ENCODE assay signal across 14 cellular contexts in the genomic region with DNA sequence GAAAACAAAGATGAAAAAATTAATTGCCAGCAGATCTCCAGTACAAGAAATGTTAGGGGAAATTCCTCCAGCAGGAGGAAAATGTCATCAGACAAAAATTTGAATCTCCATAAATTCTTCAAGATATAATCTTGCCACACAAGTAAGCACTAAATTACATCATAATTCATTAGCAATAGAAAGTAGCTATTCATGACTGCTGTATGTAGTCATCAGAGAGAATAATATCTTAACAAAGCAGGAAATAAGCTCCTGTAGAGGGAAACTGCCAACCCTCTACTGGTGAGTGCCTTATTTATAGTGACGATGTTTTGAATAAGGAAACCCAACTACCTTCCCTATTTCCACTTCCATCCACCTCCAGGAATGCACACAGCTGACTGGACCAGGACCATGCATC. TPM values are rescaled to one million over a fixed set of nuclear protein-coding genes. Genes with fewer than 3 reads are reported as not detected.
A peak's percentile ranks its signal among the peaks of the same experiment; 100 is the strongest.
DNase-seq lines count a peak whose midpoint lies in the region; ATAC-seq, FAIRE-seq and TF ChIP-seq lines count a peak whose summit lies in the region.
"Had no signal": no experiment of that assay in that cellular context is flagged by ENCODE, and none has a peak within 500 bp of the region (broad histone marks: within the 10 kb centered on the region; RNA-seq: fewer than 3 reads in every experiment).

No MANE protein-coding gene starts in this region.

- H3K4me3 Mint-ChIP-seq in endothelial cell (ENCODE audit: unreplicated experiment), result no peak overlapping the region
- H3K4me3 Mint-ChIP-seq in activated CD8-positive, alpha-beta T cell treated with anti-CD3 and anti-CD28 coated beads for 36 hours, result no peak overlapping the region
- H3K4me3 Mint-ChIP-seq: stimulated activated naive B cell treated with anti-CD40 and anti-IgM and Interleukin-4, amounts not matched to agents 10 μg/mL and 1 μg/mL and 100 μg/mL, for 72 hours had no signal

- H3K4me3 ChIP-seq in K562 (no peak overlapping the region), keratinocyte (ENCODE audit: control insufficient read depth in 2 of 3, extremely low read depth in 1 of 3, insufficient read depth in 2 of 3, low read depth in 1 of 3, low read length in 3 of 3) (no peak overlapping the region)
- H3K4me3 ChIP-seq in effector memory CD4-positive, alpha-beta T cell (ENCODE audit: insufficient read depth, low read depth, low read length, poor library complexity, severe bottlenecking), result no peak overlapping the region
- H3K4me3 ChIP-seq: HAP-1 had no signal

- H3K36me3 ChIP-seq in K562 (ENCODE audit: control insufficient read depth, insufficient read depth, low read length), result no peaks in the 10 kb centered on the region
- H3K36me3 ChIP-seq in keratinocyte (ENCODE audit: control insufficient read depth in 2 of 2, extremely low read depth in 1 of 2, insufficient read depth in 2 of 2, low read length in 2 of 2), result no peaks in the 10 kb centered on the region
- no peaks in the 10 kb centered on the region for H3K36me3 ChIP-seq in effector memory CD4-positive, alpha-beta T cell (ENCODE audit: control insufficient read depth, insufficient read depth, low read length)
- H3K36me3 ChIP-seq: HAP-1 had no signal

- in situ Hi-C loops in K562 (cut with MboI), result no loop called here

- H3K27ac Mint-ChIP-seq in endothelial cell (ENCODE audit: unreplicated experiment), result no peak overlapping the region
- H3K27ac Mint-ChIP-seq in activated CD8-positive, alpha-beta T cell treated with anti-CD3 and anti-CD28 coated beads for 36 hours, result no peak overlapping the region
- H3K27ac Mint-ChIP-seq: stimulated activated naive B cell treated with anti-CD40 and anti-IgM and Interleukin-4, amounts not matched to agents 10 μg/mL and 1 μg/mL and 100 μg/mL, for 72 hours had no signal

- DNase-seq in AG09319 (ENCODE audit: extremely low read depth, low read depth) (peak; percentile 27), HT1080 (ENCODE audit: low read depth) (peak; percentile 41), K562 (ENCODE audit: extremely low read depth in 1 of 4, low spot score in 3 of 4) (no peak), keratinocyte (ENCODE audit: low read depth, low spot score) (peak; percentile 58), endothelial cell (ENCODE audit: low spot score) (no peak), DMS114 treated with DMSO at 0.1 percent for 48 hours (lab: John Stamatoyannopoulos, UW; ENCODE audit: unreplicated experiment) (no peak)
- DNase-seq in activated CD8-positive, alpha-beta T cell treated with anti-CD3 and anti-CD28 coated beads for 36 hours, result no peak
- no peak for DNase-seq in effector memory CD4-positive, alpha-beta T cell
- DNase-seq: activated T-cell treated with anti-CD3 and anti-CD28 coated beads for 4 hours; central memory CD4-positive, alpha-beta T cell; occipital lobe; stimulated activated naive B cell treated with anti-CD40 and anti-IgM and Interleukin-4, amounts not matched to agents 10 μg/mL and 1 μg/mL and 100 μg/mL, for 72 hours had no signal

- H2AFZ ChIP-seq in K562 (ENCODE audit: low read depth, low read length), result no peak overlapping the region
- no peak overlapping the region for H2AFZ ChIP-seq in keratinocyte (ENCODE audit: control insufficient read depth, low read length)

- TF ChIP-seq RAD21 in K562 (CRISPR knock-in tag; conservative IDR thresholded peaks at IDR 0.05 in 1 of 2, IDR thresholded peaks at IDR 0.05 in 1 of 2), result no peak

- no peak for TF ChIP-seq CTCF in AG09319 (IDR thresholded peaks at IDR 0.05; ENCODE audit: low read depth, low read length)
- TF ChIP-seq CTCF in K562 (IDR thresholded peaks at IDR 0.05 in 2 of 3, conservative IDR thresholded peaks at IDR 0.05 in 1 of 3; ENCODE audit: insufficient read depth in 2 of 3, low read depth in 1 of 3, low read length in 3 of 3), result no peak
- TF ChIP-seq CTCF in keratinocyte (optimal IDR thresholded peaks at IDR 0.05 in 1 of 3, IDR thresholded peaks at IDR 0.05 in 1 of 3, conservative IDR thresholded peaks at IDR 0.05 in 1 of 3; ENCODE audit: extremely low read depth in 1 of 3, insufficient read depth in 2 of 3, low read length in 3 of 3), result no peak
- no peak for TF ChIP-seq CTCF in endothelial cell (IDR thresholded peaks at IDR 0.05; ENCODE audit: unreplicated experiment)
- TF ChIP-seq CTCF in activated CD8-positive, alpha-beta T cell treated with anti-CD3 and anti-CD28 coated beads for 36 hours (IDR thresholded peaks at IDR 0.05), result no peak

- H3K9me1 ChIP-seq in K562 (ENCODE audit: control insufficient read depth, insufficient read depth, low read length), result no peaks in the 10 kb centered on the region
- no peaks in the 10 kb centered on the region for H3K9me1 ChIP-seq in keratinocyte (ENCODE audit: control insufficient read depth, extremely low read depth, insufficient read depth, low read length)

- 57% methylated on average over 1 of the region's 1 CpG for WGBS in K562 (ENCODE audit: insufficient coverage, low coverage, missing lambda C conversion rate)

- H3K4me1 ChIP-seq in K562 (replicated peaks in 1 of 2; ENCODE audit: control insufficient read depth in 2 of 2, insufficient read depth in 2 of 2, low read length in 2 of 2), result peaks cover 0 to 4% of the 10 kb centered on the region in 2 experiments; a peak in 2 of 5 replicates
- peaks cover 32% of the 10 kb centered on the region for H3K4me1 ChIP-seq in keratinocyte (ENCODE audit: control insufficient read depth, extremely low read depth, insufficient read depth, low read length)
- H3K4me1 ChIP-seq in effector memory CD4-positive, alpha-beta T cell (ENCODE audit: control insufficient read depth, insufficient read depth, low read length, poor library complexity, severe bottlenecking), result no peaks in the 10 kb centered on the region

- intact Hi-C loops in K562 (cut with micrococcal nuclease), result no loop called here
- intact Hi-C loops in activated CD8-positive, alpha-beta T cell treated with anti-CD3 and anti-CD28 coated beads for 36 hours (cut with micrococcal nuclease), result loop anchor here (5.0 kb wide), 1 partner anchor 151 kb away; no protein-coding TSS in a partner anchor

- FAIRE-seq in K562 (lab: Jason Lieb, UNC), result no peak
- FAIRE-seq in keratinocyte (lab: Jason Lieb, UNC), result peak; percentile 34

- POLR2A ChIA-PET in K562 (lab: Yijun Ruan, JAX), result no interaction called here
- POLR2A ChIA-PET in activated CD8-positive, alpha-beta T cell treated with anti-CD3 and anti-CD28 coated beads for 36 hours (lab: Charles Lee), result no interaction called here

- H3K27me3 ChIP-seq in K562 (ENCODE audit: control insufficient read depth in 2 of 2, insufficient read depth in 2 of 2, low read length in 2 of 2) (no peaks in the 10 kb centered on the region), keratinocyte (ENCODE audit: control insufficient read depth, extremely low read depth, insufficient read depth, low read length) (no peaks in the 10 kb centered on the region)
- peaks cover 5% of the 10 kb centered on the region for H3K27me3 ChIP-seq in effector memory CD4-positive, alpha-beta T cell (replicated peaks; ENCODE audit: control insufficient read depth, insufficient read depth, low read length, poor library complexity, severe bottlenecking)

- dilution Hi-C loops in keratinocyte (cut with MboI; ENCODE audit: extremely low pct_ligation_motif_present, low sequenced_read_pairs), result no loop called here

- ATAC-seq in K562, result no peak
- ATAC-seq in activated CD8-positive, alpha-beta T cell treated with anti-CD3 and anti-CD28 coated beads for 36 hours, result no peak
- ATAC-seq: left lobe of liver; stimulated activated naive B cell treated with anti-CD40 and anti-IgM and Interleukin-4, amounts not matched to agents 10 μg/mL and 1 μg/mL and 100 μg/mL, for 72 hours had no signal

- H3K9ac ChIP-seq in K562 (ENCODE audit: insufficient read depth in 1 of 2, low read depth in 2 of 2, low read length in 2 of 2) (no peak overlapping the region), keratinocyte (ENCODE audit: control insufficient read depth, extremely low read depth, insufficient read depth, low read length) (no peak overlapping the region)

- no peaks in the 10 kb centered on the region for H3K4me1 Mint-ChIP-seq in endothelial cell (ENCODE audit: unreplicated experiment)
- H3K4me1 Mint-ChIP-seq in activated CD8-positive, alpha-beta T cell treated with anti-CD3 and anti-CD28 coated beads for 36 hours (ENCODE audit: low read depth), result no peaks in the 10 kb centered on the region

- H3K27ac ChIP-seq in K562 (ENCODE audit: extremely low read depth, low read depth, low read length) (no peak overlapping the region), keratinocyte (ENCODE audit: control insufficient read depth, insufficient read depth, low read length) (peak overlapping the region; percentile 54)
- no peak overlapping the region for H3K27ac ChIP-seq in effector memory CD4-positive, alpha-beta T cell (ENCODE audit: insufficient read depth, low read length, poor library complexity, severe bottlenecking)

- TF ChIP-seq POLR2A in K562 (conservative IDR thresholded peaks at IDR 0.05), result no peak

- no peaks in the 10 kb centered on the region for H3K27me3 Mint-ChIP-seq in endothelial cell (ENCODE audit: unreplicated experiment)
- H3K27me3 Mint-ChIP-seq in activated CD8-positive, alpha-beta T cell treated with anti-CD3 and anti-CD28 coated beads for 36 hours, result peaks cover 14% of the 10 kb centered on the region

- H4K20me1 ChIP-seq in K562 (replicated peaks; ENCODE audit: control insufficient read depth, insufficient read depth, low read length) (no peaks in the 10 kb centered on the region), keratinocyte (ENCODE audit: control insufficient read depth, extremely low read depth, insufficient read depth, low read length) (no peaks in the 10 kb centered on the region)

- H3K9me3 Mint-ChIP-seq in endothelial cell (ENCODE audit: unreplicated experiment), result no peaks in the 10 kb centered on the region
- H3K9me3 Mint-ChIP-seq in activated CD8-positive, alpha-beta T cell treated with anti-CD3 and anti-CD28 coated beads for 36 hours, result no peaks in the 10 kb centered on the region

- CTCF ChIA-PET in K562 (lab: Yijun Ruan, JAX; ENCODE audit: low intra/inter-chr PET ratio), result no interaction called here
- CTCF ChIA-PET in activated CD8-positive, alpha-beta T cell treated with anti-CD3 and anti-CD28 coated beads for 36 hours (lab: Charles Lee), result interaction anchor here (1.1 kb wide), 1 partner anchor 744 kb away, joined by 3 read pairs; the partner anchor contains the start of gene FGF7

- no peak overlapping the region for H3K4me2 ChIP-seq in K562 (ENCODE audit: insufficient read depth, low read length)
- peak overlapping the region; percentile 29 for H3K4me2 ChIP-seq in keratinocyte (ENCODE audit: control insufficient read depth, extremely low read depth, insufficient read depth, low read depth, low read length)

- no TSS peak for BruUV-seq in K562 (replicated peaks; lab: Mats Ljungman, UMichigan)

- H3K36me3 Mint-ChIP-seq in endothelial cell (ENCODE audit: low read depth, unreplicated experiment), result no peaks in the 10 kb centered on the region
- H3K36me3 Mint-ChIP-seq in activated CD8-positive, alpha-beta T cell treated with anti-CD3 and anti-CD28 coated beads for 36 hours (ENCODE audit: low read depth), result no peaks in the 10 kb centered on the region

- no peaks in the 10 kb centered on the region for H3K9me3 ChIP-seq in K562 (replicated peaks; ENCODE audit: control insufficient read depth, insufficient read depth, low read depth, low read length)
- no peaks in the 10 kb centered on the region for H3K9me3 ChIP-seq in keratinocyte (ENCODE audit: control insufficient read depth, low read depth, low read length)
- H3K9me3 ChIP-seq in effector memory CD4-positive, alpha-beta T cell (ENCODE audit: control insufficient read depth, low read length), result no peaks in the 10 kb centered on the region
- H3K9me3 ChIP-seq: HAP-1 had no signal

- TF ChIP-seq EP300 in K562 (IDR thresholded peaks at IDR 0.05; ENCODE audit: low read length), result no peak

- H3K79me2 ChIP-seq in K562 (ENCODE audit: control insufficient read depth, insufficient read depth, low read length) (no peaks in the 10 kb centered on the region), keratinocyte (ENCODE audit: control insufficient read depth, insufficient read depth, low read length) (no peaks in the 10 kb centered on the region)

RNA-seq across cellular contexts. Expression of gene SLC27A2, which starts 15.8 kb away (rescaled TPM):
- not detected in 2 replicates for total RNA-seq in HT1080 (2014; rRNA removed; shearing (Covaris generic))
- 0.02 and 0.09 TPM in 2 replicates for polyA plus RNA-seq in HT1080 (2015; cell fraction: cytosol; rRNA removed)
- polyA plus RNA-seq in HT1080 (2015; cell fraction: nucleus; rRNA removed), result not detected in 2 replicates
- total RNA-seq in K562 (2011; cell fraction: chromatin; rRNA removed; ENCODE audit: low replicate concordance), result 18.7 and 19.9 TPM in 2 replicates
- 25.3 and 28.2 TPM in 2 replicates for total RNA-seq in K562 (2011; cell fraction: nucleolus; rRNA removed)
- total RNA-seq in K562 (2011; cell fraction: nucleoplasm; rRNA removed), result 18.4 and 21.5 TPM in 2 replicates
- total RNA-seq in K562 (2014; rRNA removed) (28.0 and 29.3 TPM in 2 replicates), K562 (2014; rRNA removed; fragmentation: Illumina TruSeq; extraction: Trizol) (22.7 and 25.0 TPM in 2 replicates), K562 (2015; rRNA removed; fragmentation: Illumina TruSeq; extraction: Trizol) (33.1 and 38.0 TPM in 2 replicates), K562 (2021) (20.9 and 24.4 TPM in 2 replicates), endothelial cell (ENCODE audit: unreplicated experiment) (0.51 TPM)
- polyA plus RNA-seq in K562 (2011; rRNA removed) (17.5 and 17.8 TPM in 2 replicates), K562 (2014; fragmentation: Illumina TruSeq; extraction: Trizol) (18.8 and 24.2 TPM in 2 replicates), K562 (2014; fragmentation: Nextera tagmentation; extraction: Ambion mirVana) (1 to 10 TPM; 4.9 to 6.8 TPM), K562 (2014; rRNA removed) (16.6 and 27.7 TPM in 2 replicates), keratinocyte (0.15 to 0.34 TPM (median 0.31 TPM) in 3 replicates)
- 12.9 and 18.4 TPM in 2 replicates for polyA plus RNA-seq in K562 (2011; cell fraction: cytosol; rRNA removed)
- polyA plus RNA-seq in K562 (2011; cell fraction: nucleus; rRNA removed), result 8.3 and 8.7 TPM in 2 replicates
- polyA plus RNA-seq in K562 (2012), result 20.3 and 44.3 TPM in 2 replicates
- 27.3 and 31.1 TPM in 2 replicates for polyA minus RNA-seq in K562 (2011; rRNA and poly(A)+ RNA removed)
- 15.9 and 19.0 TPM in 2 replicates for polyA minus RNA-seq in K562 (2011; cell fraction: cytosol; rRNA and poly(A)+ RNA removed)
- 11.8 and 13.1 TPM in 2 replicates for polyA minus RNA-seq in K562 (2011; cell fraction: nucleus; rRNA and poly(A)+ RNA removed)
- 1.8 TPM for polyA plus RNA-seq in keratinocyte (2011; ENCODE audit: low read depth)
- polyA plus RNA-seq in keratinocyte (2011; cell fraction: cytosol; rRNA removed), result 0.17 and 0.49 TPM in 2 replicates
- polyA plus RNA-seq in keratinocyte (2011; cell fraction: nucleus; rRNA removed), result 0.33 and 0.98 TPM in 2 replicates
- 0.19 and 1.6 TPM in 2 replicates for polyA plus RNA-seq in keratinocyte (2012; ENCODE audit: low replicate concordance)
- polyA minus RNA-seq in keratinocyte, result 0.16 to 0.20 TPM in 2 of 3 replicates, not detected in the other
- polyA minus RNA-seq in keratinocyte (2011; cell fraction: cytosol; rRNA and poly(A)+ RNA removed), result 2.7 TPM
- polyA minus RNA-seq in keratinocyte (2011; cell fraction: nucleus; rRNA and poly(A)+ RNA removed), result 0.85 and 1.9 TPM in 2 replicates
- 1 to 10 TPM; 9.8 to 9.9 TPM for total RNA-seq in activated CD8-positive, alpha-beta T cell treated with anti-CD3 and anti-CD28 coated beads for 36 hours

RNA-seq across cellular contexts. Expression of gene ATP8B4, which starts 47.2 kb away (rescaled TPM):
- total RNA-seq in HT1080 (2014; rRNA removed; shearing (Covaris generic)), result 0.21 and 0.60 TPM in 2 replicates
- 0.03 TPM in 1 of 2 replicates, not detected in the other for polyA plus RNA-seq in HT1080 (2015; cell fraction: cytosol; rRNA removed)
- polyA plus RNA-seq in HT1080 (2015; cell fraction: nucleus; rRNA removed), result 0.10 and 0.51 TPM in 2 replicates
- 0.25 and 0.76 TPM in 2 replicates for total RNA-seq in K562 (2011; cell fraction: chromatin; rRNA removed; ENCODE audit: low replicate concordance)
- 0.33 TPM in 1 of 2 replicates, not detected in the other for total RNA-seq in K562 (2011; cell fraction: nucleolus; rRNA removed)
- total RNA-seq in K562 (2011; cell fraction: nucleoplasm; rRNA removed), result 0.15 and 0.92 TPM in 2 replicates
- total RNA-seq in K562 (2014; rRNA removed) (0.54 and 0.65 TPM in 2 replicates), K562 (2014; rRNA removed; fragmentation: Illumina TruSeq; extraction: Trizol) (0.44 and 0.99 TPM in 2 replicates), K562 (2015; rRNA removed; fragmentation: Illumina TruSeq; extraction: Trizol) (1.6 and 2.5 TPM in 2 replicates), K562 (2021) (0.51 and 0.69 TPM in 2 replicates), endothelial cell (ENCODE audit: unreplicated experiment) (45.8 TPM)
- polyA plus RNA-seq in K562 (2011; rRNA removed) (0.15 and 0.18 TPM in 2 replicates), K562 (2014; fragmentation: Illumina TruSeq; extraction: Trizol) (0.15 and 0.40 TPM in 2 replicates), K562 (2014; fragmentation: Nextera tagmentation; extraction: Ambion mirVana) (under 1 TPM; 0.14 to 0.15 TPM), K562 (2014; rRNA removed) (0.48 and 0.88 TPM in 2 replicates), keratinocyte (0.03 to 0.15 TPM (median 0.05 TPM) in 3 replicates)
- 0.03 TPM in 1 of 2 replicates, not detected in the other for polyA plus RNA-seq in K562 (2011; cell fraction: cytosol; rRNA removed)
- polyA plus RNA-seq in K562 (2011; cell fraction: nucleus; rRNA removed), result 0.27 and 0.41 TPM in 2 replicates
- polyA plus RNA-seq in K562 (2012), result 0.49 and 1.9 TPM in 2 replicates
- polyA minus RNA-seq in K562 (2011; rRNA and poly(A)+ RNA removed), result 0.24 and 0.42 TPM in 2 replicates
- polyA minus RNA-seq in K562 (2011; cell fraction: cytosol; rRNA and poly(A)+ RNA removed), result not detected in 2 replicates
- 0.81 and 0.89 TPM in 2 replicates for polyA minus RNA-seq in K562 (2011; cell fraction: nucleus; rRNA and poly(A)+ RNA removed)
- not detected for polyA plus RNA-seq in keratinocyte (2011; ENCODE audit: low read depth)
- polyA plus RNA-seq in keratinocyte (2011; cell fraction: cytosol; rRNA removed), result 0.11 TPM in 1 of 2 replicates, not detected in the other
- 0.05 and 0.24 TPM in 2 replicates for polyA plus RNA-seq in keratinocyte (2011; cell fraction: nucleus; rRNA removed)
- polyA plus RNA-seq in keratinocyte (2012; ENCODE audit: low replicate concordance), result 0.06 TPM in 1 of 2 replicates, not detected in the other
- 1.7 TPM in 1 of 3 replicates, not detected in the others for polyA minus RNA-seq in keratinocyte
- not detected for polyA minus RNA-seq in keratinocyte (2011; cell fraction: cytosol; rRNA and poly(A)+ RNA removed)
- 0.31 TPM in 1 of 2 replicates, not detected in the other for polyA minus RNA-seq in keratinocyte (2011; cell fraction: nucleus; rRNA and poly(A)+ RNA removed)
- 1 to 10 TPM; 4.6 to 5.8 TPM for total RNA-seq in activated CD8-positive, alpha-beta T cell treated with anti-CD3 and anti-CD28 coated beads for 36 hours

Comparison
In these comparisons a context has a peak if more than half of its experiments do, and no peak if none do; other contexts are left out.
1. DNase-seq: peak in AG09319 (single experiment), HT1080 (single experiment) and keratinocyte (single experiment); none in K562 (0 of 4), endothelial cell (single experiment), activated CD8-positive, alpha-beta T cell treated with anti-CD3 and anti-CD28 coated beads for 36 hours (single experiment), DMS114 treated with DMSO at 0.1 percent for 48 hours (single experiment) and effector memory CD4-positive, alpha-beta T cell (0 of 3).